In genomic region chr4:126956192-126956897, GRCh38 we compare ENCODE assay signal across 1 cellular context.
TF ChIP-seq lines count a peak whose summit lies in the region.

No MANE protein-coding gene starts in this region.

TF ChIP-seq in WTC11, 78 proteins besides CTCF, POLR2A, EP300 and RAD21 (continued from another document):
- no peak for TF ChIP-seq ARID4B (CRISPR knock-in tag; IDR thresholded peaks at IDR 0.05; ENCODE audit: borderline replicate concordance)
- no peak for TF ChIP-seq OVOL2 (CRISPR knock-in tag; IDR thresholded peaks at IDR 0.05; ENCODE audit: borderline replicate concordance)
- TF ChIP-seq ATF1 (CRISPR knock-in tag; IDR thresholded peaks at IDR 0.05) = no peak
- no peak for TF ChIP-seq E2F4 (CRISPR knock-in tag; IDR thresholded peaks at IDR 0.05; ENCODE audit: borderline replicate concordance, low read depth)
- no peak for TF ChIP-seq CREM (CRISPR knock-in tag; IDR thresholded peaks at IDR 0.05)
- TF ChIP-seq PREB (CRISPR knock-in tag; IDR thresholded peaks at IDR 0.05; ENCODE audit: borderline replicate concordance) = no peak
- no peak for TF ChIP-seq ZNF281 (CRISPR knock-in tag; IDR thresholded peaks at IDR 0.05)
- no peak for TF ChIP-seq ZMAT4 (CRISPR knock-in tag; IDR thresholded peaks at IDR 0.05)
- no peak for TF ChIP-seq ZNF512 (CRISPR knock-in tag; IDR thresholded peaks at IDR 0.05; ENCODE audit: borderline replicate concordance)
- TF ChIP-seq KAT7 (CRISPR knock-in tag; IDR thresholded peaks at IDR 0.05; ENCODE audit: borderline replicate concordance) = no peak
- no peak for TF ChIP-seq GTF2I (CRISPR knock-in tag; conservative IDR thresholded peaks at IDR 0.05)
- no peak for TF ChIP-seq AFF4 (CRISPR knock-in tag; IDR thresholded peaks at IDR 0.05; ENCODE audit: borderline replicate concordance)
- no peak for TF ChIP-seq ETV6 (CRISPR knock-in tag; IDR thresholded peaks at IDR 0.05)
- no peak for TF ChIP-seq JUN (CRISPR knock-in tag; IDR thresholded peaks at IDR 0.05)
- no peak for TF ChIP-seq STAT6 (CRISPR knock-in tag; conservative IDR thresholded peaks at IDR 0.05; ENCODE audit: low read depth)
- TF ChIP-seq RORB (CRISPR knock-in tag; IDR thresholded peaks at IDR 0.05) = no peak
- TF ChIP-seq GRHL2 (CRISPR knock-in tag; IDR thresholded peaks at IDR 0.05; ENCODE audit: insufficient replicate concordance, severe bottlenecking) = no peak
